ENCODE assay signal across 8 cellular contexts in the genomic region with DNA sequence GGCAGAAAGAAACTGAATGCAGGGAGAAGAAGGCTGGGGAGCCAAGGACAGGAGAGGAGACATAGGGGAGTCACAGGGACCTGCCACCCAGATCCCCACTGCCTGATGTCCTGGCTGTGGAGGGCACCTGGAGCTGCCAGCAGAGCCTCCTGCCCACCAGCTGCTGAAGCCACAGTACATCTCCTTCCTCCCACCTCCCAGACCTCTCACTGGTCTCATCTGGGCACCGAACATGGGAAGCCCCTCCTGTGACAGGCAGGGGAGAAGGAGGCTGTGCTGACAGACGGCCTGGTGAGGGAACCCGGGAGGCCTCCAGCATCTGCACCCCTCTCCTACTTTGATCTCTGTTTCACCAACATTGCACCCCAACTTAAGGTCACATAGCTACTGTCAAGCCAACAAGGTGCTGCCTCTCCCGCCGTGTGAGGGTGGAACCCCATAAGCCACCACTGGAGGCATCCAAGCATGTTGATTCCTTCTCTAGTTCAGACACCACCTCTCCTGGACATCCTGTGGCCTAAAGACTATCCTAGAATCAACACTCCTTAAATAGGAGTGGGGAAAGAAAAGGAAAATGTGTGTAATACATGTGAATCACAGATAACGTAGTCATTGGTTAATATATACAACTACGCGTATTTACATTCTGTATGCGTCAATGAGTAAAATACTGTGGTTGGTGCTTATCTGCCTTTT. TPM values are rescaled to one million over a fixed set of nuclear protein-coding genes. Genes with fewer than 3 reads are reported as not detected.
DNase-seq lines count a peak whose midpoint lies in the region; ATAC-seq and TF ChIP-seq lines count a peak whose summit lies in the region.

No MANE protein-coding gene starts in this region.

- TF ChIP-seq POLR2A in testis (IDR thresholded peaks at IDR 0.05), result no peak

- H3K9me3 ChIP-seq in esophagus (ENCODE audit: control insufficient read depth in 2 of 2, insufficient read depth in 1 of 2, low read depth in 1 of 2, low read length in 1 of 2) (no peaks in the 10 kb centered on the region), testis (no peaks in the 10 kb centered on the region)

- H3K9me3 Mint-ChIP-seq in activated CD4-positive, alpha-beta T cell treated with anti-CD3 and anti-CD28 coated beads, Interleukin-2, amount 10 ng/mL, durations not matched to agents 7 days and 5 days, result no peaks in the 10 kb centered on the region

- peaks cover 20 to 33% of the 10 kb centered on the region in 2 donors for H3K4me1 ChIP-seq in esophagus (ENCODE audit: control insufficient read depth in 2 of 2, insufficient read depth in 2 of 2, low read length in 1 of 2)
- H3K4me1 ChIP-seq in testis, result peaks cover 45% of the 10 kb centered on the region

- peak; percentile 48 for DNase-seq in activated naive CD4-positive, alpha-beta T cell treated with Interleukin-2 at 50 U/mL for 16 hours
- DNase-seq in activated naive CD4-positive, alpha-beta T cell (lab: John Stamatoyannopoulos, UW), result no peak
- DNase-seq in activated CD4-positive, alpha-beta T cell treated with anti-CD3 and anti-CD28 coated beads, Interleukin-2, amount 10 ng/mL, durations not matched to agents 7 days and 5 days, result peak; percentile 48
- DNase-seq in testis (peak; percentile 12), NCI-H524 treated with DMSO at 0.1 percent for 48 hours (lab: John Stamatoyannopoulos, UW) (no peak)

- H3K27ac Mint-ChIP-seq in activated CD4-positive, alpha-beta T cell treated with anti-CD3 and anti-CD28 coated beads, Interleukin-2, amount 10 ng/mL, durations not matched to agents 7 days and 5 days, result peak overlapping the region; percentile 97

- CTCF ChIA-PET in activated CD4-positive, alpha-beta T cell treated with anti-CD3 and anti-CD28 coated beads, Interleukin-2, amount 10 ng/mL, durations not matched to agents 7 days and 5 days (lab: Charles Lee), result interaction anchor here (1.0 to 3.8 kb wide), 8 partner anchors 8 to 79 kb away, joined by 3 to 67 read pairs (median 22); partner anchors contain the start of gene CAPN10

- H3K4me3 Mint-ChIP-seq in activated CD4-positive, alpha-beta T cell treated with anti-CD3 and anti-CD28 coated beads, Interleukin-2, amount 10 ng/mL, durations not matched to agents 7 days and 5 days, result peak overlapping the region; percentile 91

- peaks cover 0 to 2% of the 10 kb centered on the region in 2 donors for H3K36me3 ChIP-seq in esophagus (ENCODE audit: control insufficient read depth in 2 of 2, insufficient read depth in 2 of 2, low read length in 1 of 2)
- H3K36me3 ChIP-seq in testis (ENCODE audit: low read depth, missing control alignments), result no peaks in the 10 kb centered on the region

- ATAC-seq in GM21515 (IDR thresholded peaks at IDR 0.05; ENCODE audit: unreplicated experiment) (no peak), HG03521 (IDR thresholded peaks at IDR 0.05; ENCODE audit: unreplicated experiment) (no peak)

- H3K36me3 Mint-ChIP-seq in activated CD4-positive, alpha-beta T cell treated with anti-CD3 and anti-CD28 coated beads, Interleukin-2, amount 10 ng/mL, durations not matched to agents 7 days and 5 days (ENCODE audit: low read depth), result peaks cover 47% of the 10 kb centered on the region

- intact Hi-C loops in testis (cut with DNase I; ENCODE audit: low total_unique reads), result no loop called here

- no peaks in the 10 kb centered on the region for H3K27me3 Mint-ChIP-seq in activated CD4-positive, alpha-beta T cell treated with anti-CD3 and anti-CD28 coated beads, Interleukin-2, amount 10 ng/mL, durations not matched to agents 7 days and 5 days

- peaks cover 56% of the 10 kb centered on the region for H3K4me1 Mint-ChIP-seq in activated CD4-positive, alpha-beta T cell treated with anti-CD3 and anti-CD28 coated beads, Interleukin-2, amount 10 ng/mL, durations not matched to agents 7 days and 5 days

- H3K27ac ChIP-seq in esophagus (ENCODE audit: low read depth in 2 of 2, low read length in 1 of 2), result peak overlapping the region; percentile 96
- peak overlapping the region; percentile 4 to 50 for H3K27ac ChIP-seq in testis

- H3K27me3 ChIP-seq in esophagus (ENCODE audit: control insufficient read depth in 1 of 2, insufficient read depth in 2 of 2, low read length in 2 of 2) (no peaks in the 10 kb centered on the region), testis (no peaks in the 10 kb centered on the region)

- WGBS in esophagus, 2 donors, result 78 to 84% methylated on average over 8 to 9 of the region's 9 CpGs
- 85 to 91% methylated on average over 9 of the region's 9 CpGs for WGBS in testis, 2 donors

- TF ChIP-seq CTCF in testis (IDR thresholded peaks at IDR 0.05), result no peak

- POLR2A ChIA-PET in activated CD4-positive, alpha-beta T cell treated with anti-CD3 and anti-CD28 coated beads, Interleukin-2, amount 10 ng/mL, durations not matched to agents 7 days and 5 days (lab: Charles Lee), result no interaction called here

- H3K4me3 ChIP-seq in esophagus (ENCODE audit: low read depth in 1 of 2, low read length in 2 of 2) (no peak overlapping the region), testis (no peak overlapping the region)

RNA-seq across cellular contexts. Expression of gene RNPEPL1, which starts 3.6 kb away (rescaled TPM):
- 100 to 1,000 TPM; 118 to 122 TPM for total RNA-seq in activated CD4-positive, alpha-beta T cell treated with anti-CD3 and anti-CD28 coated beads, Interleukin-2, amount 10 ng/mL, durations not matched to agents 7 days and 5 days
- 100 to 1,000 TPM in 1 of 2 donors, 10 to 100 TPM in 1; 65.9 to 160 TPM for polyA plus RNA-seq in esophagus
- total RNA-seq in testis, result 10 to 100 TPM; 39.1 to 48.5 TPM
- 28.9 TPM for polyA plus RNA-seq in testis (ENCODE audit: insufficient read depth, low read depth, low replicate concordance)

RNA-seq across cellular contexts. Expression of gene DUSP28, which starts 4.6 kb away (rescaled TPM):
- 10 to 100 TPM in 1 of 2 experiments, 1 to 10 TPM in 1; 9.6 to 11.6 TPM for total RNA-seq in activated CD4-positive, alpha-beta T cell treated with anti-CD3 and anti-CD28 coated beads, Interleukin-2, amount 10 ng/mL, durations not matched to agents 7 days and 5 days
- 1 to 10 TPM; 3.5 to 3.8 TPM for polyA plus RNA-seq in esophagus
- total RNA-seq in testis, result 10 to 100 TPM; 24.7 to 37.6 TPM
- 19.3 TPM for polyA plus RNA-seq in testis (ENCODE audit: insufficient read depth, low read depth, low replicate concordance)

RNA-seq across cellular contexts. Expression of gene ANKMY1, which starts 6.9 kb away (rescaled TPM):
- total RNA-seq in activated CD4-positive, alpha-beta T cell treated with anti-CD3 and anti-CD28 coated beads, Interleukin-2, amount 10 ng/mL, durations not matched to agents 7 days and 5 days, result 10 to 100 TPM; 38.5 to 39.5 TPM
- polyA plus RNA-seq in esophagus, result 10 to 100 TPM in 1 of 2 donors, 1 to 10 TPM in 1; 4.8 to 16.2 TPM
- total RNA-seq in testis, result 10 to 100 TPM; 57.3 to 75.7 TPM
- polyA plus RNA-seq in testis (ENCODE audit: insufficient read depth, low read depth, low replicate concordance), result 92.5 TPM

RNA-seq across cellular contexts. Expression of gene CAPN10, which starts 21.8 kb away (rescaled TPM):
- total RNA-seq in activated CD4-positive, alpha-beta T cell treated with anti-CD3 and anti-CD28 coated beads, Interleukin-2, amount 10 ng/mL, durations not matched to agents 7 days and 5 days, result 10 to 100 TPM; 40.5 to 58.6 TPM
- polyA plus RNA-seq in esophagus (10 to 100 TPM; 17.5 to 28.4 TPM), testis (ENCODE audit: insufficient read depth, low read depth, low replicate concordance) (29.8 TPM)
- total RNA-seq in testis, result 100 to 1,000 TPM in 1 of 2 donors, 10 to 100 TPM in 1; 66.5 to 104 TPM

Comparison
In these comparisons a context has a peak if more than half of its experiments do, and no peak if none do; other contexts are left out.
1. DNase-seq: peak in activated naive CD4-positive, alpha-beta T cell treated with Interleukin-2 at 50 U/mL for 16 hours (single experiment), activated CD4-positive, alpha-beta T cell treated with anti-CD3 and anti-CD28 coated beads, Interleukin-2, amount 10 ng/mL, durations not matched to agents 7 days and 5 days (single experiment) and testis (single experiment); none in activated naive CD4-positive, alpha-beta T cell (0 of 4) and NCI-H524 treated with DMSO at 0.1 percent for 48 hours (single experiment).